32 cellular contexts compared by ENCODE assay signal in genomic region chr1:185041742-185042141, GRCh38. TPM values are rescaled to one million over a fixed set of nuclear protein-coding genes. Genes with fewer than 3 reads are reported as not detected.
DNase-seq lines count a peak whose midpoint lies in the region; ATAC-seq, FAIRE-seq and TF ChIP-seq lines count a peak whose summit lies in the region.
"Had no signal": no experiment of that assay in that cellular context is flagged by ENCODE, and none has a peak within 500 bp of the region (broad histone marks: within the 10 kb centered on the region; RNA-seq: fewer than 3 reads in every experiment).

No MANE protein-coding gene starts in this region.

- H4K20me1 ChIP-seq in K562 (replicated peaks; ENCODE audit: control insufficient read depth, insufficient read depth, low read length), result no peaks in the 10 kb centered on the region

- no peak for TF ChIP-seq EP300 in K562 (IDR thresholded peaks at IDR 0.05; ENCODE audit: low read length)

- H3K4me1 ChIP-seq in HEK293 (ENCODE audit: control insufficient read depth, insufficient read depth, low read length) (peaks cover 4% of the 10 kb centered on the region; the same call in 1 of the 2 replicates), K562 (replicated peaks in 1 of 2; ENCODE audit: control insufficient read depth in 2 of 2, insufficient read depth in 2 of 2, low read length in 2 of 2) (peaks cover 11 to 15% of the 10 kb centered on the region in 2 experiments; a peak in 4 of 5 replicates)
- peaks cover 9% of the 10 kb centered on the region for H3K4me1 ChIP-seq in CD8-positive, alpha-beta T cell (ENCODE audit: insufficient read depth, low read length)
- H3K4me1 ChIP-seq: BE2C had no signal

- no peak for ATAC-seq in K562
- ATAC-seq in CD8-positive, alpha-beta T cell, result no peak
- no peak for ATAC-seq in GM18517 (IDR thresholded peaks at IDR 0.05; ENCODE audit: unreplicated experiment)
- ATAC-seq: A549 had no signal

- H3K4me3 ChIP-seq in HEK293 (ENCODE audit: low read depth, low read length) (no peak overlapping the region), K562 (no peak overlapping the region)
- no peak overlapping the region for H3K4me3 ChIP-seq in CD8-positive, alpha-beta T cell (ENCODE audit: low read depth, low read length)
- H3K4me3 ChIP-seq: A549; BLaER1; BLaER1 treated with 17β-estradiol and CSF1 and Interleukin-3, amounts not matched to agents 10 nM and 100 nM had no signal

- WGBS in K562 (ENCODE audit: insufficient coverage, low coverage, missing lambda C conversion rate), result 14% methylated on average over 1 of the region's 1 CpG

- H3K9me3 ChIP-seq in HEK293 (ENCODE audit: control insufficient read depth, insufficient read depth, low read depth, low read length) (no peaks in the 10 kb centered on the region), K562 (replicated peaks; ENCODE audit: control insufficient read depth, insufficient read depth, low read depth, low read length) (no peaks in the 10 kb centered on the region)
- no peaks in the 10 kb centered on the region for H3K9me3 ChIP-seq in CD8-positive, alpha-beta T cell (ENCODE audit: low read length)
- H3K9me3 ChIP-seq: A549; BE2C; BLaER1; BLaER1 treated with 17β-estradiol and CSF1 and Interleukin-3, amounts not matched to agents 10 nM and 100 nM; Caco-2 had no signal

- H3K4me3 Mint-ChIP-seq in CD8-positive, alpha-beta T cell, result no peak overlapping the region
- H3K4me3 Mint-ChIP-seq: B cell; CD14-positive monocyte; CD4-positive, alpha-beta memory T cell; CD4-positive, alpha-beta T cell; CD4-positive, CD25-positive, alpha-beta regulatory T cell; CD8-positive, alpha-beta memory T cell had no signal

- no TSS peak for BruUV-seq in K562 (replicated peaks; lab: Mats Ljungman, UMichigan)

- POLR2A ChIA-PET in HEK293 (lab: Yijun Ruan, JAX), result no interaction called here
- POLR2A ChIA-PET in K562 (lab: Yijun Ruan, JAX), result no interaction called here
- POLR2A ChIA-PET in CD8-positive, alpha-beta T cell (lab: Charles Lee), result no interaction called here

- no peak for TF ChIP-seq POLR2A in K562 (conservative IDR thresholded peaks at IDR 0.05)

- H3K4me1 Mint-ChIP-seq in CD8-positive, alpha-beta T cell (ENCODE audit: low read depth), result peaks cover 16% of the 10 kb centered on the region

- no peaks in the 10 kb centered on the region for H3K9me1 ChIP-seq in K562 (ENCODE audit: control insufficient read depth, insufficient read depth, low read length)

- H3K79me2 ChIP-seq in K562 (ENCODE audit: control insufficient read depth, insufficient read depth, low read length), result peaks cover 11% of the 10 kb centered on the region

- H3K27ac ChIP-seq in HEK293 (ENCODE audit: extremely low read depth, low read depth, low read length), result no peak overlapping the region
- no peak overlapping the region for H3K27ac ChIP-seq in K562 (ENCODE audit: extremely low read depth, low read depth, low read length)
- no peak overlapping the region for H3K27ac ChIP-seq in CD8-positive, alpha-beta T cell (ENCODE audit: low read depth, low read length)
- H3K27ac ChIP-seq: 22Rv1; A549; BLaER1; BLaER1 treated with 17β-estradiol and CSF1 and Interleukin-3, amounts not matched to agents 10 nM and 100 nM; C4-2B had no signal

- no peaks in the 10 kb centered on the region for H3K9me3 Mint-ChIP-seq in CD8-positive, alpha-beta T cell
- H3K9me3 Mint-ChIP-seq: CD4-positive, alpha-beta memory T cell; CD4-positive, alpha-beta T cell; CD4-positive, CD25-positive, alpha-beta regulatory T cell; CD8-positive, alpha-beta memory T cell had no signal

- no peak overlapping the region for H2AFZ ChIP-seq in K562 (ENCODE audit: low read depth, low read length)

- no peak overlapping the region for H3K9ac ChIP-seq in K562 (ENCODE audit: insufficient read depth in 1 of 2, low read depth in 2 of 2, low read length in 2 of 2)
- H3K9ac ChIP-seq: BLaER1; BLaER1 treated with 17β-estradiol and CSF1 and Interleukin-3, amounts not matched to agents 10 nM and 100 nM had no signal

- in situ Hi-C loops in K562 (cut with MboI), result no loop called here

- no peak overlapping the region for H3K27ac Mint-ChIP-seq in CD8-positive, alpha-beta T cell
- H3K27ac Mint-ChIP-seq: B cell; CD14-positive monocyte; CD4-positive, alpha-beta T cell; CD4-positive, CD25-positive, alpha-beta regulatory T cell had no signal

- no peak for FAIRE-seq in K562 (lab: Jason Lieb, UNC)
- FAIRE-seq: A204.1, A549, D721Med had no signal

- no peaks in the 10 kb centered on the region for H3K27me3 ChIP-seq in K562 (ENCODE audit: control insufficient read depth in 2 of 2, insufficient read depth in 2 of 2, low read length in 2 of 2)
- H3K27me3 ChIP-seq in CD8-positive, alpha-beta T cell (ENCODE audit: insufficient read depth, low read length), result no peaks in the 10 kb centered on the region
- H3K27me3 ChIP-seq: BE2C; BLaER1; BLaER1 treated with 17β-estradiol and CSF1 and Interleukin-3, amounts not matched to agents 10 nM and 100 nM had no signal

- CTCF ChIA-PET in HEK293 (lab: Yijun Ruan, JAX), result interaction anchor here (0.6 to 1.9 kb wide), 5 partner anchors 15 to 237 kb away, joined by 4 to 6 read pairs (median 5); no protein-coding TSS in a partner anchor
- CTCF ChIA-PET in K562 (lab: Yijun Ruan, JAX; ENCODE audit: low intra/inter-chr PET ratio), result interaction anchor here (0.6 kb wide), 2 partner anchors 58 to 110 kb away, joined by 3 to 4 read pairs; no protein-coding TSS in a partner anchor
- CTCF ChIA-PET in CD8-positive, alpha-beta T cell (lab: Charles Lee), result no interaction called here

- H3K27me3 Mint-ChIP-seq in CD8-positive, alpha-beta T cell (ENCODE audit: low read depth), result no peaks in the 10 kb centered on the region
- H3K27me3 Mint-ChIP-seq: B cell; CD4-positive, alpha-beta memory T cell; CD4-positive, alpha-beta T cell; CD8-positive, alpha-beta memory T cell had no signal

- peaks cover 5% of the 10 kb centered on the region for H3K36me3 Mint-ChIP-seq in CD8-positive, alpha-beta T cell
- H3K36me3 Mint-ChIP-seq: CD14-positive monocyte; CD4-positive, CD25-positive, alpha-beta regulatory T cell had no signal

- TF ChIP-seq CTCF in HEK293 (tag by site-specific recombination; IDR thresholded peaks at IDR 0.05), result no peak
- TF ChIP-seq CTCF in K562 (IDR thresholded peaks at IDR 0.05 in 2 of 3, conservative IDR thresholded peaks at IDR 0.05 in 1 of 3; ENCODE audit: insufficient read depth in 2 of 3, low read depth in 1 of 3, low read length in 3 of 3), result no peak
- no peak for TF ChIP-seq CTCF in CD8-positive, alpha-beta T cell (IDR thresholded peaks at IDR 0.05)

- H3K4me2 ChIP-seq in K562 (ENCODE audit: insufficient read depth, low read length), result no peak overlapping the region
- H3K4me2 ChIP-seq: A549; BLaER1; BLaER1 treated with 17β-estradiol and CSF1 and Interleukin-3, amounts not matched to agents 10 nM and 100 nM had no signal

- no peak for TF ChIP-seq RAD21 in K562 (CRISPR knock-in tag; conservative IDR thresholded peaks at IDR 0.05 in 1 of 2, IDR thresholded peaks at IDR 0.05 in 1 of 2)

- DNase-seq in K562 (ENCODE audit: extremely low read depth in 1 of 4, low spot score in 3 of 4), result no peak
- no peak for DNase-seq in CD8-positive, alpha-beta T cell
- DNase-seq: 8988T; ACHN; AML-193; BE2C; C1 segment of cervical spinal cord; Caco-2; Calu3; CD4-positive, alpha-beta memory T cell; CD4-positive, alpha-beta T cell; CD4-positive, CD25-positive, alpha-beta regulatory T cell; CD8-positive, alpha-beta memory T cell; COR-L47; DMS 273 treated with DMSO at 0.1 percent for 48 hours; DMS153; DMS53; DMS79; DMS79 treated with DMSO at 0.1 percent for 48 hours; DND-41; EL had no signal

- no peaks in the 10 kb centered on the region for H3K36me3 ChIP-seq in HEK293 (ENCODE audit: control insufficient read depth in 2 of 2, insufficient read depth in 1 of 2, low read length in 2 of 2)
- H3K36me3 ChIP-seq in K562 (ENCODE audit: control insufficient read depth, insufficient read depth, low read length), result no peaks in the 10 kb centered on the region
- no peaks in the 10 kb centered on the region for H3K36me3 ChIP-seq in CD8-positive, alpha-beta T cell (ENCODE audit: insufficient read depth, low read length)
- H3K36me3 ChIP-seq: BE2C; BLaER1; BLaER1 treated with 17β-estradiol and CSF1 and Interleukin-3, amounts not matched to agents 10 nM and 100 nM had no signal

- intact Hi-C loops in K562 (cut with micrococcal nuclease), result loop anchor here (10.0 kb wide), 1 partner anchor 273 kb away; the partner anchor contains the start of gene IVNS1ABP
- intact Hi-C loops in CD8-positive, alpha-beta T cell (cut with DNase I, micrococcal nuclease), result loop anchor here (10.0 kb wide), 4 partner anchors 237 to 1567 kb away; partner anchors contain the start of genes ARPC5 (in 2 of the 2), SMG7 (in 2 of the 2) and IVNS1ABP (in 1 of the 2)

TF ChIP-seq in HEK293, 187 proteins besides CTCF, POLR2A, EP300 and RAD21 (continues in another document):
- TF ChIP-seq ZNF580 (tag by site-specific recombination; IDR thresholded peaks at IDR 0.05), result peak; percentile 29; the same call in 1 of the 2 replicates

TF ChIP-seq in K562, 482 proteins besides CTCF, POLR2A, EP300 and RAD21 (continues in another document):
- TF ChIP-seq ZZZ3 (IDR thresholded peaks at IDR 0.05) (no peak), RBM25 (IDR thresholded peaks at IDR 0.05; ENCODE audit: low read depth, low read length, severe bottlenecking) (peak; percentile 57), HMGN3 (IDR thresholded peaks at IDR 0.05; ENCODE audit: borderline replicate concordance, extremely low read depth, insufficient read length, low read depth, low read length) (no peak)

RNA-seq across cellular contexts. Expression of gene RNF2, which starts 3.6 kb away (rescaled TPM):
- 13.5 and 31.5 TPM in 2 replicates for total RNA-seq in K562 (2011; cell fraction: chromatin; rRNA removed; ENCODE audit: low replicate concordance)
- total RNA-seq in K562 (2011; cell fraction: nucleolus; rRNA removed), result 8.2 and 8.8 TPM in 2 replicates
- 15.3 and 23.7 TPM in 2 replicates for total RNA-seq in K562 (2011; cell fraction: nucleoplasm; rRNA removed)
- total RNA-seq in K562 (2014; rRNA removed) (16.1 and 16.2 TPM in 2 replicates), K562 (2014; rRNA removed; fragmentation: Illumina TruSeq; extraction: Trizol) (33.1 and 39.8 TPM in 2 replicates), K562 (2015; rRNA removed; fragmentation: Illumina TruSeq; extraction: Trizol) (29.7 and 32.9 TPM in 2 replicates), K562 (2021) (36.4 and 40.0 TPM in 2 replicates)
- polyA plus RNA-seq in K562 (2011; rRNA removed) (56.6 and 66.5 TPM in 2 replicates), K562 (2014; fragmentation: Illumina TruSeq; extraction: Trizol) (49.7 and 53.3 TPM in 2 replicates), K562 (2014; fragmentation: Nextera tagmentation; extraction: Ambion mirVana) (1 to 10 TPM; 7.1 to 7.9 TPM), K562 (2014; rRNA removed) (23.9 TPM in 2 replicates)
- polyA plus RNA-seq in K562 (2011; cell fraction: cytosol; rRNA removed), result 11.4 and 29.4 TPM in 2 replicates
- 10.9 and 20.0 TPM in 2 replicates for polyA plus RNA-seq in K562 (2011; cell fraction: nucleus; rRNA removed)
- 28.6 and 34.4 TPM in 2 replicates for polyA plus RNA-seq in K562 (2012)
- polyA minus RNA-seq in K562 (2011; rRNA and poly(A)+ RNA removed), result 174 and 201 TPM in 2 replicates
- 32.2 and 48.1 TPM in 2 replicates for polyA minus RNA-seq in K562 (2011; cell fraction: cytosol; rRNA and poly(A)+ RNA removed)
- 8.3 and 18.8 TPM in 2 replicates for polyA minus RNA-seq in K562 (2011; cell fraction: nucleus; rRNA and poly(A)+ RNA removed)
- 10 to 100 TPM; 13.3 to 13.6 TPM for total RNA-seq in CD8-positive, alpha-beta T cell
